In the genomic region with DNA sequence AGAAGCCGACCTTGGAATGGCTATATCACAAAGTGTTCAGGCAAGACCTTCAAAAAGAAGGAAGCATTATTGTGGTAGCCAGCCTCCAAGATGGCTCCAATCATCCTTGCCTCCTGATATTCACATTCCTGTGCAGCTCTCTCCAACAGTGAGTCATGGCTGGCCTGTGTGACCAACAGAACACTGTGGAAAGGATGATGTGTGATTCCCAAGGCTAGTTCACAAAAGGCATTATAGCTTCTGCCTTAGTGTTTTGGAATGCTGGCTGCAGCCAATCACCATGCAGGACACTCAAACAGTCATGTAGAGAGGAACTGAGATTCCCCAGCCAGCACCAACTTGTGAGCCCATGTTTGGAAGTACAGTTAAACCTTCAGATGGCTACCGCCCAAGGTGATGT, we compare ENCODE assay signal across 10 cellular contexts.
DNase-seq lines count a peak whose midpoint lies in the region; ATAC-seq and TF ChIP-seq lines count a peak whose summit lies in the region.
"Had no signal": no experiment of that assay in that cellular context is flagged by ENCODE, and none has a peak within 500 bp of the region (broad histone marks: within the 10 kb centered on the region; RNA-seq: fewer than 3 reads in every experiment).

No MANE protein-coding gene starts in this region.

- no peak overlapping the region for H2BK12ac ChIP-seq in mesenchymal stem cell (ENCODE audit: low read length in 2 of 2)

- no peaks in the 10 kb centered on the region for H3K9me3 ChIP-seq in PC-3 (ENCODE audit: low read length)
- H3K9me3 ChIP-seq in endodermal cell (ENCODE audit: control insufficient read depth, low read length) = no peaks in the 10 kb centered on the region
- no peaks in the 10 kb centered on the region for H3K9me3 ChIP-seq in mesenchymal stem cell (ENCODE audit: control insufficient read depth, low read length)

- H3K4me3 ChIP-seq in PC-3 (ENCODE audit: low read length) (no peak overlapping the region), endodermal cell (ENCODE audit: low read length) (no peak overlapping the region), mesenchymal stem cell (ENCODE audit: insufficient read depth in 1 of 2, low read depth in 1 of 2, low read length in 2 of 2) (no peak overlapping the region)
- H3K4me3 ChIP-seq: GM12878 had no signal

- no peaks in the 10 kb centered on the region for H3K27me3 Mint-ChIP-seq in endodermal cell (ENCODE audit: insufficient read depth)

- H3K27ac Mint-ChIP-seq in endodermal cell = no peak overlapping the region
- H3K27ac Mint-ChIP-seq: CD14-positive monocyte had no signal

- no peaks in the 10 kb centered on the region for H4K20me1 ChIP-seq in PC-3 (ENCODE audit: low read length)

- no peaks in the 10 kb centered on the region for H3K9me2 ChIP-seq in PC-3 (replicated peaks; ENCODE audit: low read length)

- no peak overlapping the region for H4K8ac ChIP-seq in mesenchymal stem cell (ENCODE audit: low read length)

- H2AFZ ChIP-seq in PC-3 (ENCODE audit: low read length) (no peak overlapping the region), mesenchymal stem cell (ENCODE audit: low read depth, low read length) (peak overlapping the region; percentile 29)

- no peaks in the 10 kb centered on the region for H3K27me3 ChIP-seq in PC-3 (ENCODE audit: low read length)
- no peaks in the 10 kb centered on the region for H3K27me3 ChIP-seq in endodermal cell (ENCODE audit: control insufficient read depth, insufficient read depth, low read length, poor library complexity, severe bottlenecking)
- H3K27me3 ChIP-seq in mesenchymal stem cell (ENCODE audit: control insufficient read depth in 1 of 2, insufficient read depth in 1 of 2, low read length in 2 of 2) = no peaks in the 10 kb centered on the region

- DNase-seq in AG09319 (ENCODE audit: extremely low read depth, low read depth) (peak; percentile 67), PC-3 (peak; percentile 54), endodermal cell (peak; percentile 51), mesenchymal stem cell (peak; percentile 91), HT-29 (ENCODE audit: low spot score) (no peak), activated gamma-delta T cell (lab: John Stamatoyannopoulos, UW) (no peak)

- TF ChIP-seq CTCF in AG09319 (IDR thresholded peaks at IDR 0.05; ENCODE audit: low read depth, low read length) = no peak
- no peak for TF ChIP-seq CTCF in PC-3 (conservative IDR thresholded peaks at IDR 0.05; ENCODE audit: low read depth, low read length)
- no peak for TF ChIP-seq CTCF in endodermal cell (conservative IDR thresholded peaks at IDR 0.05)

- no peaks in the 10 kb centered on the region for H3F3A ChIP-seq in PC-3 (ENCODE audit: low read length, unreplicated experiment)

- no TSS peak for BruUV-seq in PC-3 (replicated peaks; lab: Mats Ljungman, UMichigan)

- no peak overlapping the region for H3K27ac ChIP-seq in PC-3 (ENCODE audit: low read length)
- H3K27ac ChIP-seq in endodermal cell (ENCODE audit: low read depth, low read length) = no peak overlapping the region
- peak overlapping the region; percentile 56 for H3K27ac ChIP-seq in mesenchymal stem cell (ENCODE audit: low read length, poor library complexity, severe bottlenecking)

- no peaks in the 10 kb centered on the region for H3K9me3 Mint-ChIP-seq in endodermal cell
- H3K9me3 Mint-ChIP-seq: CD14-positive monocyte had no signal

- 96 to 100% methylated on average over 1 to 2 of the region's 2 CpGs for WGBS in endodermal cell (ENCODE audit: insufficient coverage in 1 of 2, insufficient read length in 1 of 2), 2 experiments
- WGBS in mesenchymal stem cell = 100% methylated on average over 1 of the region's 2 CpGs

- no peak overlapping the region for H3K14ac ChIP-seq in mesenchymal stem cell (ENCODE audit: low read length in 2 of 2)

- no peaks in the 10 kb centered on the region for H3K79me1 ChIP-seq in mesenchymal stem cell (replicated peaks; ENCODE audit: low read length, poor library complexity, severe bottlenecking)

- no peak overlapping the region for H3K4me3 Mint-ChIP-seq in endodermal cell
- H3K4me3 Mint-ChIP-seq: CD14-positive monocyte had no signal

- no peak for ATAC-seq in PC-3
- ATAC-seq in HG02938 (IDR thresholded peaks at IDR 0.05; ENCODE audit: unreplicated experiment) = no peak
- no peak for ATAC-seq in HG02970 (IDR thresholded peaks at IDR 0.05; ENCODE audit: low FRiP score, unreplicated experiment)
- ATAC-seq: GM12878 had no signal

- intact Hi-C loops in PC-3 (cut with micrococcal nuclease) = no loop called here

- H3K36me3 Mint-ChIP-seq in endodermal cell (ENCODE audit: low read depth) = peaks cover 36% of the 10 kb centered on the region

- H3K4me1 ChIP-seq in PC-3 (ENCODE audit: insufficient read depth, low read length) (no peaks in the 10 kb centered on the region), endodermal cell (ENCODE audit: control insufficient read depth, insufficient read depth, low read length) (no peaks in the 10 kb centered on the region), mesenchymal stem cell (ENCODE audit: control insufficient read depth, insufficient read depth, low read depth, low read length) (no peaks in the 10 kb centered on the region)

- H3K23ac ChIP-seq in mesenchymal stem cell (ENCODE audit: low read length in 2 of 2) = no peak overlapping the region

- no peak overlapping the region for H3K4ac ChIP-seq in mesenchymal stem cell (ENCODE audit: low read depth in 1 of 2, low read length in 2 of 2)

- H3K18ac ChIP-seq in mesenchymal stem cell (ENCODE audit: low read depth in 1 of 2, low read length in 2 of 2) = no peak overlapping the region

- POLR2A ChIA-PET in PC-3 (lab: Charles Lee; ENCODE audit: unreplicated experiment) = no interaction called here

- H3K79me2 ChIP-seq in PC-3 (ENCODE audit: low read length) = no peaks in the 10 kb centered on the region

- H2BK5ac ChIP-seq in mesenchymal stem cell (ENCODE audit: low read depth, low read length, poor library complexity, severe bottlenecking) = no peak overlapping the region

- CTCF ChIA-PET in PC-3 (lab: Charles Lee) = no interaction called here

- H3K9ac ChIP-seq in PC-3 (ENCODE audit: low read length) = no peak overlapping the region
- H3K9ac ChIP-seq in endodermal cell (ENCODE audit: extremely low read depth, low read length, poor library complexity, severe bottlenecking) = no peak overlapping the region
- H3K9ac ChIP-seq in mesenchymal stem cell (ENCODE audit: low read length) = peak overlapping the region; percentile 68

- no peak overlapping the region for H2BK120ac ChIP-seq in mesenchymal stem cell (ENCODE audit: low read depth, low read length)

- H3K4me2 ChIP-seq in PC-3 (ENCODE audit: low read length) (no peak overlapping the region), mesenchymal stem cell (ENCODE audit: low read length, poor library complexity, severe bottlenecking) (no peak overlapping the region)

- no peak overlapping the region for H4K91ac ChIP-seq in mesenchymal stem cell (ENCODE audit: low read length)

- H3K4me1 Mint-ChIP-seq in endodermal cell = no peaks in the 10 kb centered on the region
- H3K4me1 Mint-ChIP-seq: CD14-positive monocyte had no signal

- H2BK15ac ChIP-seq in mesenchymal stem cell (ENCODE audit: low read depth, poor library complexity, severe bottlenecking) = no peak overlapping the region

- H2AK5ac ChIP-seq in mesenchymal stem cell (ENCODE audit: low read length, severe bottlenecking) = no peak overlapping the region

- H3K36me3 ChIP-seq in PC-3 (ENCODE audit: low read depth, low read length) (peaks cover 9% of the 10 kb centered on the region; the same call in 1 of the 2 replicates), endodermal cell (ENCODE audit: control insufficient read depth, insufficient read depth, low read length) (peaks cover 78% of the 10 kb centered on the region), mesenchymal stem cell (ENCODE audit: control insufficient read depth in 1 of 2, insufficient read depth in 2 of 2, low read depth in 1 of 2, low read length in 2 of 2) (peaks cover 2 to 58% of the 10 kb centered on the region in 2 experiments)

Comparison
In these comparisons a context has a peak if more than half of its experiments do, and no peak if none do; other contexts are left out.
1. DNase-seq: peak in AG09319 (single experiment), PC-3 (single experiment), endodermal cell (single experiment) and mesenchymal stem cell (single experiment); none in HT-29 (single experiment) and activated gamma-delta T cell (single experiment).